21 cellular contexts compared by ENCODE assay signal in the genomic region with DNA sequence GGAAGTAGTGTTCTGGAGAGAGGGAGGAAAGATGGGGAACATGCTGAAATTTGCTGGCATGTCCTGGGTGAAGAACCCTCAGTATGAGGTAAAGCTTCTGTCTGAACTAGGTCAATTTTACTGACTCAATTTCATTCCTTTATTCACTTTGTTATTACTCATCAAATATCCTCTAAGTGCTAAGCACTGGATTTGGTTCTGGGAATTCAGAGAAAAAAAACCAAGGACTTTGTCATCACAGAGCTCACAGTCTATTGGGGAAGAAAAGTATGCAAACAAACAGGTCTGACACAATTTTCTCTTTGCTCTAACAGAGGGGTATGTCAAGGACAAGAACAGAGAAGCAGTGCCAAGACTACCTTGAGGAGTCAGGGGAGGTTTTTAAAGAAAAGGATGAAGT.
DNase-seq lines count a peak whose midpoint lies in the region; ATAC-seq and TF ChIP-seq lines count a peak whose summit lies in the region.
"Had no signal": no experiment of that assay in that cellular context is flagged by ENCODE, and none has a peak within 500 bp of the region (broad histone marks: within the 10 kb centered on the region; RNA-seq: fewer than 3 reads in every experiment).

No MANE protein-coding gene starts in this region.

- H3K14ac ChIP-seq in IMR-90 (replicated peaks; ENCODE audit: low read depth, low read length) = no peak overlapping the region; the same call in 1 of the 2 replicates

- no TSS peak for BruUV-seq in IMR-90 (replicated peaks; lab: Mats Ljungman, UMichigan)

- CTCF ChIA-PET in IMR-90 (lab: Yijun Ruan, JAX) = interaction anchor here (1.6 kb wide), 1 partner anchor 21 kb away, joined by 4 read pairs; no protein-coding TSS in a partner anchor

- no peaks in the 10 kb centered on the region for H3K4me1 Mint-ChIP-seq in naive thymus-derived CD8-positive, alpha-beta T cell
- H3K4me1 Mint-ChIP-seq: GM23338 had no signal

- H3K27me3 ChIP-seq in IMR-90 (ENCODE audit: control insufficient read depth, insufficient read depth, low read length) = no peaks in the 10 kb centered on the region

- peaks cover 0 to 4% (median 1%) of the 10 kb centered on the region in 3 donors for H3K36me3 Mint-ChIP-seq in naive thymus-derived CD8-positive, alpha-beta T cell

- H3K56ac ChIP-seq in IMR-90 (ENCODE audit: extremely low read depth, insufficient read depth, low read length) = no peak overlapping the region

- H3K4me3 Mint-ChIP-seq in naive thymus-derived CD8-positive, alpha-beta T cell = no peak overlapping the region
- H3K4me3 Mint-ChIP-seq: activated naive CD4-positive, alpha-beta T cell treated with anti-CD3 and anti-CD28 coated beads for 36 hours; activated T-cell treated with anti-CD3 and anti-CD28 coated beads, Interleukin-2, amount 50 U/mL, for 4 hours; CD4-positive, alpha-beta T cell; GM23338 had no signal

- H3K4me1 ChIP-seq in IMR-90 (ENCODE audit: control insufficient read depth, insufficient read depth, low read length) = peaks cover 7% of the 10 kb centered on the region; the same call in 1 of the 2 replicates

- H2AFZ ChIP-seq in IMR-90 (replicated peaks; ENCODE audit: low read length, poor library complexity) = no peak overlapping the region
- H2AFZ ChIP-seq: GM23338 had no signal

- peaks cover 15% of the 10 kb centered on the region for H3K9me1 ChIP-seq in IMR-90 (ENCODE audit: insufficient read depth, low read length)

- DNase-seq in AG09309 (ENCODE audit: low read depth) (peak; percentile 29), IMR-90 (peak; percentile 77), choroid plexus epithelial cell (ENCODE audit: low read depth) (peak; percentile 41), kidney tubule cell (ENCODE audit: low spot score) (peak; percentile 68), HT-29 (ENCODE audit: low spot score) (no peak)
- DNase-seq in naive thymus-derived CD8-positive, alpha-beta T cell = no peak
- DNase-seq: activated CD4-positive, alpha-beta T cell treated with anti-CD3 and anti-CD28 coated beads for 1 hour; activated T-cell treated with anti-CD3 and anti-CD28 coated beads, Interleukin-2, amount 50 U/mL, for 4 hours; anterior cingulate cortex; CD4-positive, alpha-beta T cell; effector CD4-positive, alpha-beta T cell; GF-D8; NCI-H1436 treated with DMSO at 0.1 percent for 48 hours; NCI-H2171; Right ventricle myocardium superior; SW 1271 had no signal

- H3K27ac Mint-ChIP-seq in naive thymus-derived CD8-positive, alpha-beta T cell = no peak overlapping the region
- H3K27ac Mint-ChIP-seq: activated naive CD4-positive, alpha-beta T cell treated with anti-CD3 and anti-CD28 coated beads for 36 hours; CD4-positive, alpha-beta T cell; GM23338 had no signal

- TF ChIP-seq CTCF in AG09309 (IDR thresholded peaks at IDR 0.05; ENCODE audit: control insufficient read depth, insufficient read depth, low read depth, low read length, missing control alignments) (no peak), IMR-90 (conservative IDR thresholded peaks at IDR 0.05; ENCODE audit: low read depth, low read length) (no peak), choroid plexus epithelial cell (conservative IDR thresholded peaks at IDR 0.05; ENCODE audit: low read depth, low read length) (no peak)

- no peaks in the 10 kb centered on the region for H3K36me3 ChIP-seq in IMR-90 (ENCODE audit: control insufficient read depth, insufficient read depth, low read length)

- no peak overlapping the region for H4K91ac ChIP-seq in IMR-90 (ENCODE audit: insufficient read depth, low read depth, low read length)

- no peak overlapping the region for H2BK5ac ChIP-seq in IMR-90 (ENCODE audit: low read depth, low read length, poor library complexity, severe bottlenecking)

- no peak overlapping the region for H2AK9ac ChIP-seq in IMR-90 (replicated peaks; ENCODE audit: low read depth, low read length, poor library complexity)

- H3K23ac ChIP-seq in IMR-90 (ENCODE audit: low read depth, low read length) = no peak overlapping the region; the same call in 1 of the 2 replicates

- no peak overlapping the region for H3K4me2 ChIP-seq in IMR-90 (ENCODE audit: low read depth, low read length)
- H3K4me2 ChIP-seq: GM23338 had no signal

- intact Hi-C loops in IMR-90 (cut with micrococcal nuclease) = no loop called here

- H3K9me3 ChIP-seq in IMR-90 (ENCODE audit: control insufficient read depth, insufficient read depth, low read length) = no peaks in the 10 kb centered on the region

- dilution Hi-C loops in IMR-90 (cut with HindIII; ENCODE audit: low sequenced_read_pairs, unreplicated experiment) = no loop called here

- H3K27ac ChIP-seq in IMR-90 (ENCODE audit: insufficient read depth, low read length) = no peak overlapping the region

- in situ Hi-C loops in IMR-90 (cut with MboI; ENCODE audit: low sequenced_read_pairs) = no loop called here

- no peaks in the 10 kb centered on the region for H3K79me1 ChIP-seq in IMR-90 (ENCODE audit: low read depth in 1 of 2, low read length in 2 of 2)

- no peak overlapping the region for H4K5ac ChIP-seq in IMR-90 (ENCODE audit: low read depth, low read length)

- H3K18ac ChIP-seq in IMR-90 (ENCODE audit: low read depth, low read length) = no peak overlapping the region

- TF ChIP-seq POLR2A in IMR-90 (IDR thresholded peaks at IDR 0.05; ENCODE audit: low read depth, low read length) = no peak

- 0 out of 3 replicates have a peak overlapping the region, but pooled peaks have one; percentile 19 for H2BK15ac ChIP-seq in IMR-90 (ENCODE audit: low read depth, low read length)

- H3K9ac ChIP-seq in IMR-90 (ENCODE audit: low read depth, low read length) = no peak overlapping the region

- H3K4ac ChIP-seq in IMR-90 (ENCODE audit: low read depth, low read length) = no peak overlapping the region

- POLR2A ChIA-PET in IMR-90 (lab: Charles Lee; ENCODE audit: unreplicated experiment) = no interaction called here
- POLR2A ChIA-PET in naive thymus-derived CD8-positive, alpha-beta T cell (lab: Charles Lee) = no interaction called here

- H2BK20ac ChIP-seq in IMR-90 (ENCODE audit: low read depth, low read length) = no peak overlapping the region

- no peak overlapping the region for H2BK120ac ChIP-seq in IMR-90 (ENCODE audit: low read depth, low read length)

- TF ChIP-seq RAD21 in IMR-90 (IDR thresholded peaks at IDR 0.05; ENCODE audit: low read length) = no peak

- no peak overlapping the region for H3K4me3 ChIP-seq in AG09309 (ENCODE audit: control insufficient read depth, low read depth, low read length)
- no peak overlapping the region for H3K4me3 ChIP-seq in IMR-90 (ENCODE audit: insufficient read depth, low read depth, low read length)
- no peak overlapping the region for H3K4me3 ChIP-seq in choroid plexus epithelial cell (ENCODE audit: low read depth, low read length)
- H3K4me3 ChIP-seq: GM12878, GM23338 had no signal

- peak overlapping the region in 1 of 2 experiments; percentile 19; a peak in 1 of 4 replicates for H4K8ac ChIP-seq in IMR-90 (ENCODE audit: low read depth in 2 of 2, low read length in 2 of 2)

- no peaks in the 10 kb centered on the region for H3K27me3 Mint-ChIP-seq in naive thymus-derived CD8-positive, alpha-beta T cell
- H3K27me3 Mint-ChIP-seq: CD4-positive, alpha-beta T cell had no signal

- H3K9me3 Mint-ChIP-seq in naive thymus-derived CD8-positive, alpha-beta T cell = peaks cover 0 to 7% (median 0%) of the 10 kb centered on the region in 9 donors
- H3K9me3 Mint-ChIP-seq: activated naive CD4-positive, alpha-beta T cell treated with anti-CD3 and anti-CD28 coated beads for 36 hours; activated T-cell treated with anti-CD3 and anti-CD28 coated beads, Interleukin-2, amount 50 U/mL, for 4 hours; GM23338 had no signal

- ATAC-seq in IMR-90 (ENCODE audit: low read depth) (peak; percentile 79), HG02885 (IDR thresholded peaks at IDR 0.05; ENCODE audit: poor library complexity, unreplicated experiment) (no peak), GM21526 (IDR thresholded peaks at IDR 0.05; ENCODE audit: low FRiP score, unreplicated experiment) (no peak)
- ATAC-seq in naive thymus-derived CD8-positive, alpha-beta T cell = no peak
- ATAC-seq: activated T-cell treated with anti-CD3 and anti-CD28 coated beads, Interleukin-2, amount 50 U/mL, for 4 hours had no signal

- no peaks in the 10 kb centered on the region for H4K20me1 ChIP-seq in IMR-90 (ENCODE audit: insufficient read depth, low read length)

- H2AK5ac ChIP-seq in IMR-90 (ENCODE audit: low read depth, low read length) = peak overlapping the region; percentile 27; the same call in 1 of the 2 replicates

TF ChIP-seq in IMR-90, 13 proteins besides CTCF, POLR2A, EP300 and RAD21:
- TF ChIP-seq, protein P1, sequence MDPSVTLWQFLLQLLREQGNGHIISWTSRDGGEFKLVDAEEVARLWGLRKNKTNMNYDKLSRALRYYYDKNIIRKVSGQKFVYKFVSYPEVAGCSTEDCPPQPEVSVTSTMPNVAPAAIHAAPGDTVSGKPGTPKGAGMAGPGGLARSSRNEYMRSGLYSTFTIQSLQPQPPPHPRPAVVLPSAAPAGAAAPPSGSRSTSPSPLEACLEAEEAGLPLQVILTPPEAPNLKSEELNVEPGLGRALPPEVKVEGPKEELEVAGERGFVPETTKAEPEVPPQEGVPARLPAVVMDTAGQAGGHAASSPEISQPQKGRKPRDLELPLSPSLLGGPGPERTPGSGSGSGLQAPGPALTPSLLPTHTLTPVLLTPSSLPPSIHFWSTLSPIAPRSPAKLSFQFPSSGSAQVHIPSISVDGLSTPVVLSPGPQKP (IDR thresholded peaks at IDR 0.05; ENCODE audit: borderline replicate concordance, low read depth, low read length) = no peak
- no peak for TF ChIP-seq MXI1 (IDR thresholded peaks at IDR 0.05; ENCODE audit: borderline replicate concordance, low read depth, low read length)
- no peak for TF ChIP-seq RCOR1 (IDR thresholded peaks at IDR 0.05; ENCODE audit: insufficient replicate concordance, low read length)
- TF ChIP-seq BHLHE40 (IDR thresholded peaks at IDR 0.05; ENCODE audit: low read depth, low read length) = no peak
- TF ChIP-seq NFE2L2 (IDR thresholded peaks at IDR 0.05; ENCODE audit: low read depth, low read length) = no peak
- TF ChIP-seq MAZ (IDR thresholded peaks at IDR 0.05; ENCODE audit: borderline replicate concordance, low read depth, low read length) = no peak
- no peak for TF ChIP-seq MAFK (IDR thresholded peaks at IDR 0.05; ENCODE audit: low read depth, low read length)
- TF ChIP-seq SMC3 (IDR thresholded peaks at IDR 0.05; ENCODE audit: low read depth, low read length) = no peak
- TF ChIP-seq CEBPB (IDR thresholded peaks at IDR 0.05; ENCODE audit: low read depth, low read length) = no peak
- TF ChIP-seq RFX5 (IDR thresholded peaks at IDR 0.05; ENCODE audit: low read depth, low read length) = no peak
- TF ChIP-seq, protein P2, sequence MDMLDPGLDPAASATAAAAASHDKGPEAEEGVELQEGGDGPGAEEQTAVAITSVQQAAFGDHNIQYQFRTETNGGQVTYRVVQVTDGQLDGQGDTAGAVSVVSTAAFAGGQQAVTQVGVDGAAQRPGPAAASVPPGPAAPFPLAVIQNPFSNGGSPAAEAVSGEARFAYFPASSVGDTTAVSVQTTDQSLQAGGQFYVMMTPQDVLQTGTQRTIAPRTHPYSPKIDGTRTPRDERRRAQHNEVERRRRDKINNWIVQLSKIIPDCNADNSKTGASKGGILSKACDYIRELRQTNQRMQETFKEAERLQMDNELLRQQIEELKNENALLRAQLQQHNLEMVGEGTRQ (IDR thresholded peaks at IDR 0.05; ENCODE audit: low read depth, low read length) = no peak
TF ChIP-seq in IMR-90: peak in this region for 0.

Comparison
In these comparisons a context has a peak if more than half of its experiments do, and no peak if none do; other contexts are left out.
1. DNase-seq: peak in AG09309 (single experiment), IMR-90 (single experiment), choroid plexus epithelial cell (single experiment) and kidney tubule cell (single experiment); none in naive thymus-derived CD8-positive, alpha-beta T cell (0 of 10) and HT-29 (single experiment).